31 cellular contexts compared by ENCODE assay signal in the genomic region with DNA sequence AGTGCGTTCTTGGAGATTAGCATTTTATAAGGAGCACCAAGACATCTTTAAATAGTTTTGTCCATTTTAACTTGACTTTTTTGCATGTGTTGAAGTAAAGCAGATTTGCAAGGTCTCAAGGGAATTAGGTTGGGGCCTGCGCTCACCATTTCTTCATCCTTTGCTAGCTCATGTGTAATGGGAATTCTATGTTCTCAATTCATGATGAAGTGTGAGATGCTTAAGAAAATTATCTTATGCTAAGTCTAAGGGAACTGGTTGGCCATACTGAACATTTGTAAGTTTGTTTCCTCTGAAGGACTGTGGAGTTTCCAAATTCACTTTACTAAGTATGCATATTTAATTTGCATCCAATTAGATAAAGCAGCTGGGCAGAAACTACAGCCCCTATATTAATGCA.
"Had no signal": no experiment of that assay in that cellular context is flagged by ENCODE, and none has a peak within 500 bp of the region (broad histone marks: within the 10 kb centered on the region; RNA-seq: fewer than 3 reads in every experiment).

No MANE protein-coding gene starts in this region.

- H3K4me1 Mint-ChIP-seq: activated CD4-positive, alpha-beta T cell treated with anti-CD3 and anti-CD28 coated beads, Interleukin-2, amount 10 ng/mL, durations not matched to agents 7 days and 5 days; activated naive CD8-positive, alpha-beta T cell treated with anti-CD3 and anti-CD28 coated beads for 36 hours had no signal

- H3K4me3 Mint-ChIP-seq: activated B cell treated with CpG ODN at 0.5 μM for 24 hours; activated CD4-positive, alpha-beta memory T cell treated with anti-CD3 and anti-CD28 coated beads, Interleukin-2, amount 10 ng/mL, durations not matched to agents 7 days and 5 days; activated CD4-positive, alpha-beta T cell treated with anti-CD3 and anti-CD28 coated beads, Interleukin-2, amount 10 ng/mL, durations not matched to agents 7 days and 5 days; activated CD8-positive, alpha-beta memory T cell treated with anti-CD3 and anti-CD28 coated beads, Interleukin-2, amount 10 ng/mL, durations not matched to agents 7 days and 5 days; activated CD8-positive, alpha-beta T cell treated with anti-CD3 and anti-CD28 coated beads, Interleukin-2, amount 10 ng/mL, durations not matched to agents 7 days and 5 days; activated naive CD8-positive, alpha-beta T cell treated with anti-CD3 and anti-CD28 coated beads for 36 hours; activated T-cell treated with anti-CD3 and anti-CD28 coated beads, Interleukin-2, amount 50 U/mL, for 24 hours; brain; T-helper 1 cell treated with Interleukin-12 subunit alpha and Interleukin-12 subunit beta and Interleukin-4 antibody, amounts not matched to agents 30 μg/mL and 1 μg/mL, for 36 hours; T-helper 2 cell treated with Interferon-gamma antibody and Interleukin-4, amounts not matched to agents 5 μg/mL and 100 μg/mL, for 36 hours had no signal

- ATAC-seq: activated CD8-positive, alpha-beta memory T cell treated with anti-CD3 and anti-CD28 coated beads, Interleukin-2, amount 10 ng/mL, durations not matched to agents 7 days and 5 days; activated CD8-positive, alpha-beta T cell treated with anti-CD3 and anti-CD28 coated beads, Interleukin-2, amount 10 ng/mL, durations not matched to agents 7 days and 5 days; activated naive CD4-positive, alpha-beta T cell treated with anti-CD3 and anti-CD28 coated beads, Interleukin-2, amount 50 U/mL, for 72 hours had no signal

- H3K4me3 ChIP-seq: ascending aorta had no signal

- H3K36me3 Mint-ChIP-seq: activated CD8-positive, alpha-beta memory T cell treated with anti-CD3 and anti-CD28 coated beads, Interleukin-2, amount 10 ng/mL, durations not matched to agents 7 days and 5 days; activated naive CD8-positive, alpha-beta T cell treated with anti-CD3 and anti-CD28 coated beads for 36 hours had no signal

- H3K27me3 Mint-ChIP-seq: activated B cell treated with CpG ODN at 0.5 μM for 24 hours; activated CD4-positive, alpha-beta T cell treated with anti-CD3 and anti-CD28 coated beads, Interleukin-2, amount 10 ng/mL, durations not matched to agents 7 days and 5 days; activated naive CD8-positive, alpha-beta T cell treated with anti-CD3 and anti-CD28 coated beads for 36 hours had no signal

- H3K27me3 ChIP-seq: ascending aorta had no signal

- H3K4me1 ChIP-seq: ascending aorta had no signal

- H3K27ac Mint-ChIP-seq: activated B cell treated with CpG ODN at 0.5 μM for 24 hours; activated CD4-positive, alpha-beta memory T cell treated with anti-CD3 and anti-CD28 coated beads, Interleukin-2, amount 10 ng/mL, durations not matched to agents 7 days and 5 days; activated CD4-positive, alpha-beta T cell treated with anti-CD3 and anti-CD28 coated beads, Interleukin-2, amount 10 ng/mL, durations not matched to agents 7 days and 5 days; activated CD8-positive, alpha-beta memory T cell treated with anti-CD3 and anti-CD28 coated beads, Interleukin-2, amount 10 ng/mL, durations not matched to agents 7 days and 5 days; activated CD8-positive, alpha-beta T cell treated with anti-CD3 and anti-CD28 coated beads, Interleukin-2, amount 10 ng/mL, durations not matched to agents 7 days and 5 days; activated naive CD4-positive, alpha-beta T cell treated with anti-CD3 and anti-CD28 coated beads, Interleukin-2, amount 50 U/mL, for 72 hours; activated naive CD8-positive, alpha-beta T cell treated with anti-CD3 and anti-CD28 coated beads for 36 hours; activated T-cell treated with anti-CD3 and anti-CD28 coated beads, Interleukin-2, amount 50 U/mL, for 24 hours; activated T-helper 2 cell treated with anti-CD3 and anti-CD28 coated beads, Interferon-gamma antibody, Interleukin-2, Interleukin-4, amounts not matched to agents 10 μg/mL and 5 μg/mL and 100 μg/mL, durations not matched to agents 14 hours and 24 hours and 36 hours; T-helper 1 cell treated with Interleukin-12 subunit alpha and Interleukin-12 subunit beta and Interleukin-4 antibody, amounts not matched to agents 30 μg/mL and 1 μg/mL, for 36 hours; T-helper 2 cell treated with Interferon-gamma antibody and Interleukin-4, amounts not matched to agents 5 μg/mL and 100 μg/mL, for 36 hours had no signal

- H3K27ac ChIP-seq: ascending aorta, VCaP had no signal

- H3K9me3 Mint-ChIP-seq: T-helper 1 cell treated with Interleukin-12 subunit alpha and Interleukin-12 subunit beta and Interleukin-4 antibody, amounts not matched to agents 30 μg/mL and 1 μg/mL, for 36 hours had no signal

- DNase-seq: activated B cell treated with CpG ODN at 0.5 μM for 24 hours; activated CD4-positive, alpha-beta memory T cell treated with anti-CD3 and anti-CD28 coated beads, Interleukin-2, amount 10 ng/mL, durations not matched to agents 7 days and 5 days; activated CD4-positive, alpha-beta T cell treated with anti-CD3 and anti-CD28 coated beads for 48 hours; activated CD4-positive, alpha-beta T cell treated with anti-CD3 and anti-CD28 coated beads, Interleukin-2, amount 10 ng/mL, durations not matched to agents 7 days and 5 days; activated CD4-positive, alpha-beta T cell treated with anti-CD3 and anti-CD28 coated beads, Interleukin-2, amount 50 U/mL, for 48 hours; activated CD4-positive, CD25-positive, alpha-beta regulatory T cell treated with anti-CD3 and anti-CD28 coated beads, Interleukin-2, amount 50 U/mL, for 72 hours; activated CD8-positive, alpha-beta memory T cell treated with anti-CD3 and anti-CD28 coated beads for 24 hours; activated CD8-positive, alpha-beta memory T cell treated with anti-CD3 and anti-CD28 coated beads, Interleukin-2, amount 10 ng/mL, durations not matched to agents 7 days and 5 days; activated CD8-positive, alpha-beta memory T cell treated with anti-CD3 and anti-CD28 coated beads, Interleukin-2, amount 50 U/mL, for 48 hours; activated CD8-positive, alpha-beta T cell treated with anti-CD3 and anti-CD28 coated beads, Interleukin-2, amount 10 ng/mL, durations not matched to agents 7 days and 5 days; activated effector memory CD4-positive, alpha-beta T cell treated with Interleukin-2 at 50 U/mL for 16 hours; activated gamma-delta T cell; activated naive CD4-positive, alpha-beta T cell treated with anti-CD3 and anti-CD28 coated beads, Interleukin-2, amount 50 U/mL, for 16 hours; activated naive CD4-positive, alpha-beta T cell treated with Interleukin-2 at 50 U/mL for 16 hours; activated naive CD8-positive, alpha-beta T cell treated with anti-CD3 and anti-CD28 coated beads for 36 hours; activated T-cell treated with anti-CD3 and anti-CD28 coated beads, Interleukin-2, amount 50 U/mL, for 24 hours; activated T-cell treated with anti-CD3 and anti-CD28 coated beads, Interleukin-2, amount 50 U/mL, for 48 hours; amygdala; anterior cingulate cortex; central memory CD4-positive, alpha-beta T cell; SW 1271; T-helper 1 cell; T-helper 2 cell; T-helper 9 cell had no signal

- H3K36me3 ChIP-seq: ascending aorta had no signal
